Comparison of ENCODE assay signal across 26 cellular contexts in the genomic region with DNA sequence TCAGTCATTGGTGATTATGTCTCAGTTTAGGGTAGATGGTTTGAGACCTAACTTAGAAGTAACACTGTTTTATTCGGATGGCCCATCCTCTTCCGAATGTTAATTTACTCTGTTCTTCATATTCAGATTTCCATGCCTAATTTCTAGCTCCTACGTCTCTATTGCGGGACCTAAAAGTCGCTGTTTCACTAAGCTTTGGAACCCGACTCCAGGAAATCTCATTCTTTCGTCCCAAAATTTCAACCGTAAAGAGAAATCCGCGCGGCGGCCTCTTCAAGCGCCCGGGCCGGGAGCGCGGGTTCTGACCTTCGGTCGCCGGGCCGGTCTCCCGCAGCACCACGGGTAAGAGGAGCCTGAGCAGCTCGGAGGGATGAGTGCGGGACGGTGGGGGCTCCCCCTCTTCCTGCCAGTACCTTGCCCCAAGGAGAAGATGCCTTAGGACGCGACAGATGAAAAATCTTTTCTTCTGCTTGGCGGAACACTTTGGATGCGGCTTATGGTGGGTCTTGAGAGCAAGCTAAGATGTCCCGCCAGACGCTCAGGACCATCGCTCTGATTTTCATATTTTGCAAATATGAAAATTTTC.
DNase-seq lines count a peak whose midpoint lies in the region; ATAC-seq, FAIRE-seq and TF ChIP-seq lines count a peak whose summit lies in the region.
"Had no signal": no experiment of that assay in that cellular context is flagged by ENCODE, and none has a peak within 500 bp of the region (broad histone marks: within the 10 kb centered on the region; RNA-seq: fewer than 3 reads in every experiment).

No MANE protein-coding gene starts in this region.

- dilution Hi-C loops in endothelial cell of umbilical vein (cut with MboI; ENCODE audit: extremely low pct_ligation_motif_present, low sequenced_read_pairs): no loop called here

- TF ChIP-seq POLR2A in endothelial cell of umbilical vein (IDR thresholded peaks at IDR 0.05; ENCODE audit: low read depth, low read length): no peak

- FAIRE-seq in endothelial cell of umbilical vein (lab: Jason Lieb, UNC): no peak
- FAIRE-seq: frontal cortex, TTC549 had no signal

- H3K4me1 ChIP-seq in endothelial cell of umbilical vein (ENCODE audit: control insufficient read depth, extremely low read depth, insufficient read depth, low read length) (no peaks in the 10 kb centered on the region), smooth muscle cell (ENCODE audit: low read depth) (no peaks in the 10 kb centered on the region)
- H3K4me1 ChIP-seq: breast epithelium, sigmoid colon had no signal

- H3K36me3 Mint-ChIP-seq in natural killer cell treated with Interleukin-12 subunit alpha and Interleukin-12 subunit beta and Interleukin-15 and Interleukin-18, amount 100 ng/mL, for 72 hours: no peaks in the 10 kb centered on the region
- H3K36me3 Mint-ChIP-seq in natural killer cell (no peaks in the 10 kb centered on the region), Calu3 (ENCODE audit: insufficient read depth, unreplicated experiment) (no peaks in the 10 kb centered on the region)
- H3K36me3 Mint-ChIP-seq: stimulated activated memory B cell treated with anti-CD40 and anti-IgM and Interleukin-4, amounts not matched to agents 10 μg/mL and 1 μg/mL and 100 μg/mL, for 72 hours had no signal

- no peak for ATAC-seq in natural killer cell treated with Interleukin-12 subunit alpha and Interleukin-12 subunit beta and Interleukin-15 and Interleukin-18, amount 100 ng/mL, for 72 hours
- ATAC-seq in natural killer cell (no peak), GM21381 (IDR thresholded peaks at IDR 0.05; ENCODE audit: unreplicated experiment) (no peak)
- ATAC-seq: stimulated activated memory B cell treated with anti-CD40 and anti-IgM and Interleukin-4, amounts not matched to agents 10 μg/mL and 1 μg/mL and 100 μg/mL, for 72 hours had no signal

- H3K4me2 ChIP-seq in endothelial cell of umbilical vein (ENCODE audit: insufficient read depth, low read length): no peak overlapping the region
- peak overlapping the region; percentile 81 for H3K4me2 ChIP-seq in smooth muscle cell

- H3K9me3 ChIP-seq in endothelial cell of umbilical vein (replicated peaks; ENCODE audit: control insufficient read depth, insufficient read depth, low read length) (no peaks in the 10 kb centered on the region), smooth muscle cell (replicated peaks; ENCODE audit: low read depth) (no peaks in the 10 kb centered on the region)
- H3K9me3 ChIP-seq: breast epithelium, MG63, sigmoid colon, thoracic aorta had no signal

- DNase-seq in natural killer cell treated with Interleukin-12 subunit alpha and Interleukin-12 subunit beta and Interleukin-15 and Interleukin-18, amount 100 ng/mL, for 72 hours (ENCODE audit: low spot score): no peak
- DNase-seq in natural killer cell: no peak
- DNase-seq in endothelial cell of umbilical vein (ENCODE audit: low read depth, low spot score): no peak
- peak; percentile 37 for DNase-seq in left kidney (ENCODE audit: low read depth, low spot score)
- no peak for DNase-seq in smooth muscle cell (lab: John Stamatoyannopoulos, UW; ENCODE audit: unreplicated experiment)
- no peak for DNase-seq in OCI-M2 (lab: John Stamatoyannopoulos, UW; ENCODE audit: unreplicated experiment)
- DNase-seq in Calu3: no peak
- DNase-seq: ACHN; activated CD4-positive, alpha-beta T cell treated with anti-CD3 and anti-CD28 coated beads for 36 hours; activated naive CD8-positive, alpha-beta T cell treated with anti-CD3 and anti-CD28 coated beads, Interleukin-2, amount 50 U/mL, for 24 hours; C1 segment of cervical spinal cord; immature natural killer cell; NCI-H1436; NCI-H526 treated with DMSO at 0.1 percent for 48 hours; sigmoid colon; stimulated activated CD4-positive, alpha-beta T cell treated with anti-CD3 and anti-CD28 coated beads, Interleukin-1b, Interleukin-23, amount 100 ng/mL, for 48 hours; SW 1271 had no signal

- CTCF ChIA-PET in endothelial cell of umbilical vein (lab: Charles Lee) (interaction anchor here (1.5 kb wide), 1 partner anchor 9 kb away, joined by 3 read pairs; no protein-coding TSS in a partner anchor), Calu3 (lab: Charles Lee) (no interaction called here)

- peaks cover 46 to 50% of the 10 kb centered on the region in 2 donors for H3K27me3 Mint-ChIP-seq in natural killer cell treated with Interleukin-12 subunit alpha and Interleukin-12 subunit beta and Interleukin-15 and Interleukin-18, amount 100 ng/mL, for 72 hours
- peaks cover 62 to 94% of the 10 kb centered on the region in 2 donors for H3K27me3 Mint-ChIP-seq in natural killer cell (ENCODE audit: low read depth in 2 of 2)
- peaks cover 62% of the 10 kb centered on the region for H3K27me3 Mint-ChIP-seq in Calu3 (ENCODE audit: unreplicated experiment)

- TF ChIP-seq CTCF in natural killer cell (IDR thresholded peaks at IDR 0.05): no peak
- no peak for TF ChIP-seq CTCF in endothelial cell of umbilical vein (IDR thresholded peaks at IDR 0.05; ENCODE audit: extremely low read depth in 1 of 2, insufficient read depth in 1 of 2, low read depth in 1 of 2, low read length in 2 of 2)
- TF ChIP-seq CTCF in smooth muscle cell (IDR thresholded peaks at IDR 0.05; ENCODE audit: borderline replicate concordance, insufficient read depth, poor library complexity, severe bottlenecking): no peak
- no peak for TF ChIP-seq CTCF in Calu3 (IDR thresholded peaks at IDR 0.05; ENCODE audit: unreplicated experiment)

- H3K4me1 Mint-ChIP-seq in natural killer cell treated with Interleukin-12 subunit alpha and Interleukin-12 subunit beta and Interleukin-15 and Interleukin-18, amount 100 ng/mL, for 72 hours (ENCODE audit: low read depth in 2 of 2): no peaks in the 10 kb centered on the region
- peaks cover 0 to 20% of the 10 kb centered on the region in 2 donors for H3K4me1 Mint-ChIP-seq in natural killer cell
- no peaks in the 10 kb centered on the region for H3K4me1 Mint-ChIP-seq in Calu3 (ENCODE audit: low read depth, unreplicated experiment)
- H3K4me1 Mint-ChIP-seq: immature natural killer cell had no signal

- no peak overlapping the region for H3K9ac ChIP-seq in endothelial cell of umbilical vein (replicated peaks; ENCODE audit: extremely low read depth, insufficient read depth, low read length)
- H3K9ac ChIP-seq in smooth muscle cell (ENCODE audit: low read depth): no peak overlapping the region

- 12% methylated on average over 33 of the region's 33 CpGs for WGBS in smooth muscle cell (ENCODE audit: low lambda C conversion rate)

- H3K79me2 ChIP-seq in endothelial cell of umbilical vein (ENCODE audit: control insufficient read depth, insufficient read depth, low read length) (no peaks in the 10 kb centered on the region), smooth muscle cell (ENCODE audit: low read depth) (no peaks in the 10 kb centered on the region)

- H2AFZ ChIP-seq in endothelial cell of umbilical vein (ENCODE audit: low read depth, low read length) (no peak overlapping the region), smooth muscle cell (ENCODE audit: low read depth) (peak overlapping the region; percentile 29)

- intact Hi-C loops in natural killer cell (cut with micrococcal nuclease) (no loop called here), endothelial cell of umbilical vein (cut with micrococcal nuclease) (loop anchor here (2.0 kb wide), 1 partner anchor 16 kb away; no protein-coding TSS in a partner anchor), Calu3 (cut with micrococcal nuclease; ENCODE audit: unreplicated experiment) (no loop called here)

- BruUV-seq in endothelial cell of umbilical vein (replicated peaks; lab: Mats Ljungman, UMichigan): no TSS peak
- no TSS peak for BruUV-seq in Calu3 (replicated peaks; lab: Mats Ljungman, UMichigan)

- H3K27me3 ChIP-seq in endothelial cell of umbilical vein (ENCODE audit: control insufficient read depth in 2 of 2, insufficient read depth in 2 of 2, low read length in 2 of 2) (peaks cover 41 to 74% of the 10 kb centered on the region in 2 experiments), smooth muscle cell (ENCODE audit: low read depth) (peaks cover 50% of the 10 kb centered on the region)
- H3K27me3 ChIP-seq: MG63 had no signal

- no peaks in the 10 kb centered on the region for H3F3A ChIP-seq in smooth muscle cell (ENCODE audit: low read depth)

- H3K27ac ChIP-seq in endothelial cell of umbilical vein (ENCODE audit: insufficient read depth, low read depth, low read length) (no peak overlapping the region), smooth muscle cell (ENCODE audit: low read depth) (no peak overlapping the region)
- H3K27ac ChIP-seq: breast epithelium, HL-60, sigmoid colon, thoracic aorta had no signal

- H3K9me3 Mint-ChIP-seq in natural killer cell treated with Interleukin-12 subunit alpha and Interleukin-12 subunit beta and Interleukin-15 and Interleukin-18, amount 100 ng/mL, for 72 hours: no peaks in the 10 kb centered on the region
- H3K9me3 Mint-ChIP-seq in natural killer cell (no peaks in the 10 kb centered on the region), Calu3 (ENCODE audit: low read depth, unreplicated experiment) (no peaks in the 10 kb centered on the region)
- H3K9me3 Mint-ChIP-seq: activated naive CD8-positive, alpha-beta T cell treated with anti-CD3 and anti-CD28 coated beads, Interleukin-2, amount 50 U/mL, for 24 hours; dendritic cell treated with granulocyte-macrophage colony-stimulating factor and Interleukin-4, amounts not matched to agents 40 ng/mL and 50 ng/mL, for 4 days; immature natural killer cell; stimulated activated memory B cell treated with anti-CD40 and anti-IgM and Interleukin-4, amounts not matched to agents 10 μg/mL and 1 μg/mL and 100 μg/mL, for 72 hours had no signal

- no peak overlapping the region for H3K4me3 ChIP-seq in endothelial cell of umbilical vein (replicated peaks in 1 of 3; ENCODE audit: insufficient read depth in 1 of 3, low read depth in 1 of 3, low read length in 3 of 3)
- peak overlapping the region; percentile 38 for H3K4me3 ChIP-seq in smooth muscle cell
- H3K4me3 ChIP-seq: breast epithelium, MG63, sigmoid colon, thoracic aorta had no signal

- peak overlapping the region; percentile 22 for H3K4me3 Mint-ChIP-seq in natural killer cell treated with Interleukin-12 subunit alpha and Interleukin-12 subunit beta and Interleukin-15 and Interleukin-18, amount 100 ng/mL, for 72 hours
- no peak overlapping the region for H3K4me3 Mint-ChIP-seq in natural killer cell
- H3K4me3 Mint-ChIP-seq in Calu3 (ENCODE audit: low read depth, unreplicated experiment): no peak overlapping the region
- H3K4me3 Mint-ChIP-seq: activated naive CD8-positive, alpha-beta T cell treated with anti-CD3 and anti-CD28 coated beads, Interleukin-2, amount 50 U/mL, for 24 hours; immature natural killer cell; stimulated activated memory B cell treated with anti-CD40 and anti-IgM and Interleukin-4, amounts not matched to agents 10 μg/mL and 1 μg/mL and 100 μg/mL, for 72 hours had no signal

- H4K20me1 ChIP-seq in endothelial cell of umbilical vein (replicated peaks; ENCODE audit: control insufficient read depth, extremely low read depth, insufficient read depth, low read length) (no peaks in the 10 kb centered on the region), smooth muscle cell (ENCODE audit: low read depth) (no peaks in the 10 kb centered on the region)

- H3K36me3 ChIP-seq in endothelial cell of umbilical vein (ENCODE audit: control insufficient read depth in 2 of 2, extremely low read depth in 1 of 2, insufficient read depth in 2 of 2, low read length in 2 of 2): no peaks in the 10 kb centered on the region
- no peaks in the 10 kb centered on the region for H3K36me3 ChIP-seq in smooth muscle cell (ENCODE audit: low read depth)
- H3K36me3 ChIP-seq: breast epithelium, MG63, sigmoid colon, thoracic aorta had no signal

- H3K27ac Mint-ChIP-seq in natural killer cell treated with Interleukin-12 subunit alpha and Interleukin-12 subunit beta and Interleukin-15 and Interleukin-18, amount 100 ng/mL, for 72 hours: no peak overlapping the region
- no peak overlapping the region for H3K27ac Mint-ChIP-seq in natural killer cell
- no peak overlapping the region for H3K27ac Mint-ChIP-seq in Calu3 (ENCODE audit: unreplicated experiment)
- H3K27ac Mint-ChIP-seq: activated CD4-positive, alpha-beta T cell treated with anti-CD3 and anti-CD28 coated beads for 36 hours; dendritic cell treated with granulocyte-macrophage colony-stimulating factor and Interleukin-4, amounts not matched to agents 40 ng/mL and 50 ng/mL, for 4 days; immature natural killer cell; stimulated activated memory B cell treated with anti-CD40 and anti-IgM and Interleukin-4, amounts not matched to agents 10 μg/mL and 1 μg/mL and 100 μg/mL, for 72 hours had no signal

- no peaks in the 10 kb centered on the region for H3K9me1 ChIP-seq in endothelial cell of umbilical vein (replicated peaks; ENCODE audit: control insufficient read depth, extremely low read depth, insufficient read depth, low read length)

- POLR2A ChIA-PET in endothelial cell of umbilical vein (lab: Charles Lee): no interaction called here
